ENCODE assay signal across 8 cellular contexts in the genomic region with DNA sequence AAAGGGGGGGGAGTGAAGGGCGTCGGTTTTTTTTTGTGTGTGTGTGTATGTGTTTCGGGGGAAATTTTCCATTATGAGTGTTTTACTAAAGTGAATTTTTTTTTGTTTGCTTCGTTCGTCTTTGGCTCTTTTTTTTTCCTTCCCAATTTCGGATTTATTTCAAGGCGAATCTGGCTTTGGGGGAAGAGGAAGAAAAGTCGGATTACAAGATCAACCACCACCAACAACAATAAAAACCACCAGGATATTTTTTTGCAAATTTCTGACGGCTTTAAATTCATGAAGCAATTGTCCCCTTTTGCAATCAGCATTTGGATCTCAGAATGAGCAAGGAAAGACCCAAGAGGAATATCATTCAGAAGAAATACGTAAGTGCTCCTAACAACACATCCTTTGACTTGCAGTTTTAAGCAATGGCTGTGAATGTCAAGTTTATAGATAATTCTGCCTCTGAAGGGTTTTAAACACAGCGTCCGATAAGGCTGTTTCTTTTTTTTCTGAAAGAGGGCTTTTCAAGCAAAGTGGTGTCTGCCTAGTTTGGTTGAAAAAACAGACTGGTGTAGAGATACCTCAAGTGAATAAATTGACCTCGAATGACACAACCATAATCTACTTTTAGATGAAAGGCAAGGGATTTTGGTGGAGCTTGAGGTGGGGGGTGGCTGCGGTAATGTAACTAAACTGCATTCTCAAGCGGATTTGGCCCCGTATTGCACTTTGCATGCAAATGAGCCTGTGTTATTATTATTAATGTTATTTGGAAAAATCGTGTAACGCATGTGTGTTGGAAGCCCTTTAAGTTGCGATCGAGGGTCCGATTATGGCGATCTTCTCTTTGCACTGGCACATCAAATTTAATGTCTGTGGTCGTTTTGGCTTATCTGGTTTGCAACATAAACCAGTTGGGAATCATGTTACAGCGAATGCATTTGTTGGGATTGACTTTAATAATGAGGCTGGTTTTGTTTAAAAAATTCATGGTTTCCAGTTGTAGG. TPM values are rescaled to one million over a fixed set of nuclear protein-coding genes. Genes with fewer than 3 reads are reported as not detected.
A peak's percentile ranks its signal among the peaks of the same experiment; 100 is the strongest.
DNase-seq lines count a peak whose midpoint lies in the region; TF ChIP-seq lines count a peak whose summit lies in the region.

No MANE protein-coding gene starts in this region.

- DNase-seq in CD14-positive monocyte (ENCODE audit: low spot score) (no peak), globus pallidus (ENCODE audit: low spot score) (no peak), UCSD-AML1 (lab: John Stamatoyannopoulos, UW; ENCODE audit: unreplicated experiment) (no peak), C1 segment of cervical spinal cord (lab: John Stamatoyannopoulos, UW) (no peak)
- peak; percentile 57 for DNase-seq in activated naive CD4-positive, alpha-beta T cell treated with anti-CD3 and anti-CD28 coated beads, Interleukin-2, amount 10 ng/mL, durations not matched to agents 7 days and 5 days
- peak; percentile 40 for DNase-seq in stimulated activated CD8-positive, alpha-beta memory T cell treated with anti-CD3 and anti-CD28 coated beads, Interleukin-4, amount 100 ng/mL, for 48 hours

- no peaks in the 10 kb centered on the region for H3K36me3 ChIP-seq in KOPT-K1 (ENCODE audit: insufficient read depth, low read length)

- peak overlapping the region; percentile 96 to 99 (median 98) for H3K27ac Mint-ChIP-seq in CD14-positive monocyte
- H3K27ac Mint-ChIP-seq in activated naive CD4-positive, alpha-beta T cell treated with anti-CD3 and anti-CD28 coated beads, Interleukin-2, amount 10 ng/mL, durations not matched to agents 7 days and 5 days: peak overlapping the region; percentile 97

- intact Hi-C loops in CD14-positive monocyte (cut with micrococcal nuclease): loop anchor here (5.0 kb wide), 4 partner anchors 39 to 514 kb away; no protein-coding TSS in a partner anchor

- H3K27ac ChIP-seq in KOPT-K1 (ENCODE audit: low read depth, low read length, poor library complexity, severe bottlenecking): peak overlapping the region; percentile 93

- H3K4me1 Mint-ChIP-seq in CD14-positive monocyte: peaks cover 35% of the 10 kb centered on the region
- H3K4me1 Mint-ChIP-seq in activated naive CD4-positive, alpha-beta T cell treated with anti-CD3 and anti-CD28 coated beads, Interleukin-2, amount 10 ng/mL, durations not matched to agents 7 days and 5 days: peaks cover 33% of the 10 kb centered on the region

- H3K27me3 Mint-ChIP-seq in CD14-positive monocyte (ENCODE audit: low read depth in 3 of 3): no peaks in the 10 kb centered on the region
- H3K27me3 Mint-ChIP-seq in activated naive CD4-positive, alpha-beta T cell treated with anti-CD3 and anti-CD28 coated beads, Interleukin-2, amount 10 ng/mL, durations not matched to agents 7 days and 5 days: peaks cover 9% of the 10 kb centered on the region

- H3K4me3 ChIP-seq in iPS-11a (ENCODE audit: low read depth, low read length): peak overlapping the region; percentile 97

- TF ChIP-seq CTCF in CD14-positive monocyte (IDR thresholded peaks at IDR 0.05): no peak

- H3K9me3 ChIP-seq in KOPT-K1 (ENCODE audit: insufficient read depth, low read length, poor library complexity, severe bottlenecking): no peaks in the 10 kb centered on the region

- peaks cover 0 to 2% (median 0%) of the 10 kb centered on the region in 7 donors for H3K9me3 Mint-ChIP-seq in CD14-positive monocyte
- no peaks in the 10 kb centered on the region for H3K9me3 Mint-ChIP-seq in activated naive CD4-positive, alpha-beta T cell treated with anti-CD3 and anti-CD28 coated beads, Interleukin-2, amount 10 ng/mL, durations not matched to agents 7 days and 5 days

- H3K36me3 Mint-ChIP-seq in CD14-positive monocyte: peaks cover 10 to 27% of the 10 kb centered on the region in 2 donors
- H3K36me3 Mint-ChIP-seq in activated naive CD4-positive, alpha-beta T cell treated with anti-CD3 and anti-CD28 coated beads, Interleukin-2, amount 10 ng/mL, durations not matched to agents 7 days and 5 days: peaks cover 15% of the 10 kb centered on the region

- peak overlapping the region; percentile 99 to 100 for H3K4me3 Mint-ChIP-seq in CD14-positive monocyte
- peak overlapping the region; percentile 98 for H3K4me3 Mint-ChIP-seq in activated naive CD4-positive, alpha-beta T cell treated with anti-CD3 and anti-CD28 coated beads, Interleukin-2, amount 10 ng/mL, durations not matched to agents 7 days and 5 days

- CTCF ChIA-PET in activated naive CD4-positive, alpha-beta T cell treated with anti-CD3 and anti-CD28 coated beads, Interleukin-2, amount 10 ng/mL, durations not matched to agents 7 days and 5 days (lab: Charles Lee): interaction anchor here (0.6 to 1.2 kb wide), 4 partner anchors 38 to 179 kb away, joined by 3 to 4 read pairs (median 3); no protein-coding TSS in a partner anchor

RNA-seq across cellular contexts. Expression of gene JARID2, which starts 0.6 kb away (rescaled TPM):
- polyA plus RNA-seq in CD14-positive monocyte: 10 to 100 TPM in 1 of 2 donors, 1 to 10 TPM in 1; 6.8 to 12.5 TPM

Comparison
In these comparisons a context has a peak if more than half of its experiments do, and no peak if none do; other contexts are left out.
1. DNase-seq: peak in activated naive CD4-positive, alpha-beta T cell treated with anti-CD3 and anti-CD28 coated beads, Interleukin-2, amount 10 ng/mL, durations not matched to agents 7 days and 5 days (single experiment) and stimulated activated CD8-positive, alpha-beta memory T cell treated with anti-CD3 and anti-CD28 coated beads, Interleukin-4, amount 100 ng/mL, for 48 hours (single experiment); none in CD14-positive monocyte (single experiment), globus pallidus (single experiment), UCSD-AML1 (single experiment) and C1 segment of cervical spinal cord (0 of 14).